Comparison of ENCODE assay signal across 8 cellular contexts in genomic region chr2:31333527-31334183, GRCh38.
DNase-seq lines count a peak whose midpoint lies in the region; ATAC-seq and TF ChIP-seq lines count a peak whose summit lies in the region.

No MANE protein-coding gene starts in this region.

- TF ChIP-seq CTCF in RWPE2 (IDR thresholded peaks at IDR 0.05; ENCODE audit: poor library complexity, severe bottlenecking) = peak; percentile 92
- peak; percentile 82 to 93 (median 88) for TF ChIP-seq CTCF in gastroesophageal sphincter (IDR thresholded peaks at IDR 0.05)
- peak; percentile 91 for TF ChIP-seq CTCF in parathyroid adenoma (IDR thresholded peaks at IDR 0.05)
- peak; percentile 83 to 90 (median 84) for TF ChIP-seq CTCF in transverse colon (IDR thresholded peaks at IDR 0.05)

- peaks cover 33% of the 10 kb centered on the region for H3K4me1 ChIP-seq in RWPE2 (ENCODE audit: insufficient read depth, poor library complexity, severe bottlenecking)
- no peaks in the 10 kb centered on the region for H3K4me1 ChIP-seq in gastroesophageal sphincter
- H3K4me1 ChIP-seq in parathyroid adenoma = no peaks in the 10 kb centered on the region
- H3K4me1 ChIP-seq in transverse colon = no peaks in the 10 kb centered on the region

- H3K9me3 ChIP-seq in RWPE2 (ENCODE audit: severe bottlenecking) (no peaks in the 10 kb centered on the region), gastroesophageal sphincter (no peaks in the 10 kb centered on the region), parathyroid adenoma (ENCODE audit: control insufficient read depth, low read length) (no peaks in the 10 kb centered on the region), transverse colon (no peaks in the 10 kb centered on the region)

- H3K9ac ChIP-seq in parathyroid adenoma = no peak overlapping the region

- H3K79me2 ChIP-seq in parathyroid adenoma = no peaks in the 10 kb centered on the region

- H3K27me3 ChIP-seq in RWPE2 (ENCODE audit: insufficient read depth, poor library complexity, severe bottlenecking) = no peaks in the 10 kb centered on the region
- H3K27me3 ChIP-seq in gastroesophageal sphincter = peaks cover 6% of the 10 kb centered on the region
- H3K27me3 ChIP-seq in parathyroid adenoma (ENCODE audit: control insufficient read depth, insufficient read depth, low read length) = no peaks in the 10 kb centered on the region
- H3K27me3 ChIP-seq in transverse colon = no peaks in the 10 kb centered on the region

- no peak overlapping the region for H2AFZ ChIP-seq in parathyroid adenoma

- ATAC-seq in GM21717 (IDR thresholded peaks at IDR 0.05; ENCODE audit: unreplicated experiment) = peak; percentile 66
- ATAC-seq in RWPE2 (ENCODE audit: low read depth) = peak; percentile 57
- ATAC-seq in gastroesophageal sphincter = peak; percentile 60

- WGBS in gastroesophageal sphincter (ENCODE audit: low coverage in 1 of 2), 2 donors = 10 to 20% methylated on average over 4 to 6 of the region's 8 CpGs
- WGBS in transverse colon (ENCODE audit: low coverage in 1 of 2), 2 donors = 10 to 22% methylated on average over 1 to 8 of the region's 8 CpGs

- TF ChIP-seq EP300 in gastroesophageal sphincter (IDR thresholded peaks at IDR 0.05) = no peak
- no peak for TF ChIP-seq EP300 in transverse colon (IDR thresholded peaks at IDR 0.05; ENCODE audit: low read depth)

- in situ Hi-C loops in transverse colon (cut with MboI; ENCODE audit: low pct_ligation_motif_present in 1 of 4, low pct_unique_long_range_greater_than_20kb in 1 of 4, low sequenced_read_pairs in 3 of 4) = loop anchor here (5.0 to 25.0 kb wide), 6 partner anchors 99 to 1146 kb away; partner anchors contain the start of gene EHD3 (in 1 of the 4)

- peak overlapping the region; percentile 85 for H3K27ac ChIP-seq in RWPE2 (ENCODE audit: poor library complexity, severe bottlenecking)
- no peak overlapping the region for H3K27ac ChIP-seq in gastroesophageal sphincter
- H3K27ac ChIP-seq in parathyroid adenoma = no peak overlapping the region
- H3K27ac ChIP-seq in transverse colon = no peak overlapping the region

- DNase-seq in DMS53 treated with DMSO at 0.1 percent for 48 hours (lab: John Stamatoyannopoulos, UW; ENCODE audit: unreplicated experiment) = peak; percentile 47
- DNase-seq in LHCN-M2 (ENCODE audit: low read depth) = peak; percentile 74
- no peak for DNase-seq in RWPE2 (ENCODE audit: low spot score)
- DNase-seq in activated effector memory CD4-positive, alpha-beta T cell treated with Interleukin-2 at 50 U/mL for 16 hours = peak; percentile 61
- peak; percentile 83 for DNase-seq in transverse colon

- intact Hi-C loops in transverse colon (cut with DNase I; ENCODE audit: low total_unique reads) = loop anchor here (2.0 to 10.0 kb wide), 2 partner anchors 99 to 619 kb away; partner anchors contain the start of gene EHD3

- no peak overlapping the region for H3K4me3 ChIP-seq in RWPE2 (ENCODE audit: severe bottlenecking)
- no peak overlapping the region for H3K4me3 ChIP-seq in gastroesophageal sphincter
- no peak overlapping the region for H3K4me3 ChIP-seq in parathyroid adenoma (ENCODE audit: low read depth, low read length)
- no peak overlapping the region for H3K4me3 ChIP-seq in transverse colon

- H3K4me2 ChIP-seq in parathyroid adenoma (ENCODE audit: low read length) = no peak overlapping the region

- peaks cover 9% of the 10 kb centered on the region for H3K36me3 ChIP-seq in RWPE2 (ENCODE audit: low read depth)
- H3K36me3 ChIP-seq in gastroesophageal sphincter = no peaks in the 10 kb centered on the region
- no peaks in the 10 kb centered on the region for H3K36me3 ChIP-seq in parathyroid adenoma (ENCODE audit: control insufficient read depth, insufficient read depth, low read length)
- H3K36me3 ChIP-seq in transverse colon = no peaks in the 10 kb centered on the region

- TF ChIP-seq POLR2A in gastroesophageal sphincter (IDR thresholded peaks at IDR 0.05) (no peak), transverse colon (IDR thresholded peaks at IDR 0.05) (no peak)
